ENCODE assay signal across 9 cellular contexts in the genomic region with DNA sequence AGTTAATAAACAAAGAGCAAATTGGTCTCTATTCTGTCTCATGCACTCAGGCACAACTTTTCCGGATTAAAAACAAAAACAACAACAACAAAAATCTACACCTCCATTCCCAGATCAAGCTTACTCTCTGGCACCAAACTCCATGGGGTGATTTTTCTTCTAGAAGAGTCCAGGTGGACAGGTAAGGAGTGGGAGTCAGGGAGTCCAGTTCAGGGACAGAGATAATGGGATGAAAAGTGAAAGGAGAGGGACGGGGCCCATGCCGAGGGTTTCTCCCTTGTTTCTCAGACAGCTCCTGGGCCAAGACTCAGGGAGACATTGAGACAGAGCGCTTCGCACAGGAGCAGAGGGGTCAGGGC. TPM values are rescaled to one million over a fixed set of nuclear protein-coding genes. Genes with fewer than 3 reads are reported as not detected.
DNase-seq lines count a peak whose midpoint lies in the region; ATAC-seq, FAIRE-seq and TF ChIP-seq lines count a peak whose summit lies in the region.
"Had no signal": no experiment of that assay in that cellular context is flagged by ENCODE, and none has a peak within 500 bp of the region (broad histone marks: within the 10 kb centered on the region; RNA-seq: fewer than 3 reads in every experiment).

No MANE protein-coding gene starts in this region.

- peaks cover 27% of the 10 kb centered on the region for H3K36me3 Mint-ChIP-seq in activated naive CD4-positive, alpha-beta T cell treated with anti-CD3 and anti-CD28 coated beads, Interleukin-2, amount 50 U/mL, for 24 hours
- H3K36me3 Mint-ChIP-seq in mesothelial cell of epicardium, result peaks cover 23% of the 10 kb centered on the region

- TF ChIP-seq CTCF in bronchial epithelial cell (IDR thresholded peaks at IDR 0.05; ENCODE audit: insufficient read depth, low read length, severe bottlenecking) (no peak), mesothelial cell of epicardium (IDR thresholded peaks at IDR 0.05; ENCODE audit: unreplicated experiment) (no peak)

- peaks cover 10% of the 10 kb centered on the region for H3K36me3 ChIP-seq in bronchial epithelial cell (ENCODE audit: control insufficient read depth, insufficient read depth, low read length)

- H3K27me3 ChIP-seq in bronchial epithelial cell (ENCODE audit: control insufficient read depth, insufficient read depth, low read length), result no peaks in the 10 kb centered on the region

- H3K4me3 ChIP-seq in bronchial epithelial cell (ENCODE audit: low read depth, low read length), result peak overlapping the region; percentile 90

- no peaks in the 10 kb centered on the region for H3K27me3 Mint-ChIP-seq in activated naive CD4-positive, alpha-beta T cell treated with anti-CD3 and anti-CD28 coated beads, Interleukin-2, amount 50 U/mL, for 24 hours
- peaks cover 15% of the 10 kb centered on the region for H3K27me3 Mint-ChIP-seq in mesothelial cell of epicardium (ENCODE audit: low read depth)

- peak overlapping the region; percentile 99 for H3K27ac Mint-ChIP-seq in activated naive CD4-positive, alpha-beta T cell treated with anti-CD3 and anti-CD28 coated beads, Interleukin-2, amount 50 U/mL, for 24 hours
- peak overlapping the region; percentile 98 for H3K27ac Mint-ChIP-seq in mesothelial cell of epicardium

- H3K4me3 Mint-ChIP-seq in activated naive CD4-positive, alpha-beta T cell treated with anti-CD3 and anti-CD28 coated beads, Interleukin-2, amount 50 U/mL, for 24 hours, result peak overlapping the region; percentile 93
- H3K4me3 Mint-ChIP-seq in mesothelial cell of epicardium, result peak overlapping the region; percentile 88

- no peak for ATAC-seq in GM21786 (IDR thresholded peaks at IDR 0.05; ENCODE audit: unreplicated experiment)

- no peaks in the 10 kb centered on the region for H3K9me3 Mint-ChIP-seq in activated naive CD4-positive, alpha-beta T cell treated with anti-CD3 and anti-CD28 coated beads, Interleukin-2, amount 50 U/mL, for 24 hours
- no peaks in the 10 kb centered on the region for H3K9me3 Mint-ChIP-seq in mesothelial cell of epicardium

- no peak for FAIRE-seq in bronchial epithelial cell (lab: Jason Lieb, UNC)
- FAIRE-seq: G401.6 had no signal

- no peak for DNase-seq in activated naive CD4-positive, alpha-beta T cell treated with anti-CD3 and anti-CD28 coated beads, Interleukin-2, amount 50 U/mL, for 16 hours
- DNase-seq in bronchial epithelial cell (ENCODE audit: low read depth), result no peak
- DNase-seq in mesothelial cell of epicardium (ENCODE audit: low spot score in 2 of 2, unreplicated experiment in 2 of 2), result no peak
- DNase-seq in NCI-H2171 (lab: John Stamatoyannopoulos, UW), result no peak
- DNase-seq in cerebellum (ENCODE audit: low spot score), result no peak
- DNase-seq in effector CD4-positive, alpha-beta T cell, result no peak

- H3K4me1 Mint-ChIP-seq in activated naive CD4-positive, alpha-beta T cell treated with anti-CD3 and anti-CD28 coated beads, Interleukin-2, amount 50 U/mL, for 24 hours, result peaks cover 33% of the 10 kb centered on the region
- H3K4me1 Mint-ChIP-seq in mesothelial cell of epicardium, result peaks cover 16% of the 10 kb centered on the region

RNA-seq across cellular contexts. Expression of gene HLA-A, which starts 0.4 kb away (rescaled TPM):
- total RNA-seq in bronchial epithelial cell, result 268 and 707 TPM in 2 replicates
- 112 to 115 TPM (median 113 TPM) in 3 replicates for total RNA-seq in mesothelial cell of epicardium
- 38.9 TPM for total RNA-seq in cerebellum
